In genomic region chr2:140316345-140316744, GRCh38 we compare ENCODE assay signal across 33 cellular contexts.
"Had no signal": no experiment of that assay in that cellular context is flagged by ENCODE, and none has a peak within 500 bp of the region (broad histone marks: within the 10 kb centered on the region; RNA-seq: fewer than 3 reads in every experiment).

No MANE protein-coding gene starts in this region.

- H3K4me1 ChIP-seq: adrenal gland, ascending aorta, body of pancreas, breast epithelium had no signal

- H3K9me3 ChIP-seq: adrenal gland, ascending aorta, body of pancreas, breast epithelium had no signal

- DNase-seq: activated effector memory CD4-positive, alpha-beta T cell treated with anti-CD3 and anti-CD28 coated beads, Interleukin-2, amount 50 U/mL, for 16 hours; activated effector memory CD4-positive, alpha-beta T cell treated with Interleukin-2 at 50 U/mL for 16 hours; activated gamma-delta T cell; activated gamma-delta T cell treated with Interleukin-2 at 50 U/mL for 16 hours; activated naive CD4-positive, alpha-beta T cell; activated naive CD4-positive, alpha-beta T cell treated with anti-CD3 and anti-CD28 coated beads for 36 hours; activated naive CD4-positive, alpha-beta T cell treated with anti-CD3 and anti-CD28 coated beads, Interleukin-2, amount 10 ng/mL, durations not matched to agents 7 days and 5 days; activated naive CD4-positive, alpha-beta T cell treated with anti-CD3 and anti-CD28 coated beads, Interleukin-2, amount 50 U/mL, for 16 hours; activated naive CD4-positive, alpha-beta T cell treated with Interleukin-2 at 50 U/mL for 16 hours; activated naive CD8-positive, alpha-beta T cell treated with anti-CD3 and anti-CD28 coated beads for 36 hours; activated naive CD8-positive, alpha-beta T cell treated with anti-CD3 and anti-CD28 coated beads, Interleukin-2, amount 10 ng/mL, durations not matched to agents 7 days and 5 days; activated naive CD8-positive, alpha-beta T cell treated with anti-CD3 and anti-CD28 coated beads, Interleukin-2, amount 50 U/mL, for 24 hours; activated T-cell treated with anti-CD3 and anti-CD28 coated beads, Interleukin-2, amount 50 U/mL, for 24 hours; activated T-cell treated with anti-CD3 and anti-CD28 coated beads, Interleukin-2, amount 50 U/mL, for 4 hours; activated T-cell treated with anti-CD3 and anti-CD28 coated beads, Interleukin-2, amount 50 U/mL, for 48 hours; activated T-cell treated with anti-CD3 and anti-CD28 coated beads, Interleukin-2, amount 50 U/mL, for 72 hours; adrenal gland; amniotic stem cell; amygdala; anterior cingulate cortex; aorta; body of pancreas; brain microvascular endothelial cell; caudate nucleus; central memory CD4-positive, alpha-beta T cell; cerebellar nuclear complex had no signal

- ATAC-seq: activated naive CD4-positive, alpha-beta T cell treated with anti-CD3 and anti-CD28 coated beads, Interleukin-2, amount 50 U/mL, for 72 hours; activated naive CD8-positive, alpha-beta T cell treated with anti-CD3 and anti-CD28 coated beads, Interleukin-2, amount 50 U/mL, for 24 hours; activated T-cell treated with anti-CD3 and anti-CD28 coated beads, Interleukin-2, amount 50 U/mL, for 4 hours; activated T-cell treated with anti-CD3 and anti-CD28 coated beads, Interleukin-2, amount 50 U/mL, for 72 hours; activated T-helper 17 cell treated with anti-CD3 and anti-CD28 coated beads, Interleukin-2, amount 50 U/mL, for 72 hours; body of pancreas had no signal

- FAIRE-seq: astrocyte, bronchial epithelial cell had no signal

- H3K36me3 ChIP-seq: adrenal gland, ascending aorta, brain microvascular endothelial cell, cardiac muscle cell had no signal

- H3K27ac ChIP-seq: adrenal gland, ascending aorta, body of pancreas, brain microvascular endothelial cell, breast epithelium, cardiac muscle cell had no signal

- H3K27me3 ChIP-seq: adrenal gland, ascending aorta, body of pancreas, brain microvascular endothelial cell, breast epithelium, cardiac muscle cell had no signal

- H3K4me3 ChIP-seq: adrenal gland, ascending aorta, body of pancreas, breast epithelium, cardiac muscle cell had no signal
